In the genomic region with DNA sequence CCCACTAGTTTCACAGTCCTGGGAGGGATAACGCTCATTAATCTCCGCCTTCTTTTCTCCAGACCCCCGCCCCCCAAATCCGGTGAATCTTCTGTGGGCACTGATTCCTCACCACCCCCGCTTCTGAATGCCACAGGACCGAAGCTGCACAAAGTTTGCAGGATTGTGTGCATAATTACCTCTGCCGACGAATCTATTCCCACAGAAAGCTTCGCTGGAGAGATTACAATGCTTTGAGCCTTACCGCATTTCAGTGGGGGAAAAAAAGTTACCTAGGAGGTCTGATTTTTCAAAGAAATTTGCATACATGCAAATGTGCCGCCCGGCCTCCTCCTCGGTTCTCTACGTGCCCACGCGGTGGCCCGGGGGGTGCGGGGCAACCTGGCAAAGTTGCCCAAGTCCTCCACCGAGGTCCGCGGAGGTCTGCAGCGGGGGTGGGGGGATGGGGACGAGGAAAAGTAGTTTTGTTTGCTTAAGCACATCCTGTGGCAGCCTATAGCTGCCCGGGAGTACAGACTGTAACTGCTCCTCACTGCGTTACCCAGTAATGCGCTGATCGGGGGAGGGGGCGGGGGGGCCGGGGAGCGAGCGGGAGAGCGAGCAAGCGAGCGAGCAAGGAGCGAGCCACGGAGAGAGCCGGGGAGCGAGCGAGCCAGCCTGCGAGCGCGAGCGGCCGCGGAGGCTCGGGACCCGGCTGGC, we compare ENCODE assay signal across 1 cellular context.
TF ChIP-seq lines count a peak whose summit lies in the region.

No MANE protein-coding gene starts in this region.

TF ChIP-seq in SK-N-SH, 30 proteins besides CTCF, POLR2A, EP300 and RAD21 (continued from another document):
- 0 out of 2 replicates have a peak, but pooled peaks have one; percentile 5 for TF ChIP-seq YY1 (IDR thresholded peaks at IDR 0.05; ENCODE audit: low read depth)
- TF ChIP-seq CHD2 (IDR thresholded peaks at IDR 0.05; ENCODE audit: low read length, partially characterized antibody): peak; percentile 50
- no peak for TF ChIP-seq EZH2phosphoT487 (IDR thresholded peaks at IDR 0.05; ENCODE audit: borderline replicate concordance, low read depth)
- no peak for TF ChIP-seq SIN3A (IDR thresholded peaks at IDR 0.05; ENCODE audit: borderline replicate concordance, low read depth, low read length)
- no peak for TF ChIP-seq RXRA (IDR thresholded peaks at IDR 0.05; ENCODE audit: borderline replicate concordance, low read depth)
- TF ChIP-seq GATA2 (CRISPR knock-in tag; IDR thresholded peaks at IDR 0.05): no peak
TF ChIP-seq in SK-N-SH: peak in this region for 6.
